ENCODE assay signal across 14 cellular contexts in genomic region chr2:105005170-105005569, GRCh38.
"Had no signal": no experiment of that assay in that cellular context is flagged by ENCODE, and none has a peak within 500 bp of the region (broad histone marks: within the 10 kb centered on the region; RNA-seq: fewer than 3 reads in every experiment).

No MANE protein-coding gene starts in this region.

- FAIRE-seq: colon, endothelial cell of umbilical vein had no signal

- H3K27ac ChIP-seq: gastrocnemius medialis, thoracic aorta had no signal

- H3K36me3 ChIP-seq: gastrocnemius medialis, thoracic aorta had no signal

- ATAC-seq: gastrocnemius medialis; stimulated activated naive CD8-positive, alpha-beta T cell treated with anti-CD3 and anti-CD28 coated beads, Interleukin-15, amount 100 ng/mL, for 72 hours had no signal

- H3K27me3 ChIP-seq: gastrocnemius medialis had no signal

- H3K27me3 Mint-ChIP-seq: activated naive CD4-positive, alpha-beta T cell treated with anti-CD3 and anti-CD28 coated beads, Interleukin-2, amount 10 ng/mL, durations not matched to agents 7 days and 5 days had no signal

- H3K4me3 Mint-ChIP-seq: activated naive CD4-positive, alpha-beta T cell treated with anti-CD3 and anti-CD28 coated beads, Interleukin-2, amount 10 ng/mL, durations not matched to agents 7 days and 5 days; nephron; stimulated activated naive CD8-positive, alpha-beta T cell treated with anti-CD3 and anti-CD28 coated beads, Interleukin-15, amount 100 ng/mL, for 72 hours had no signal

- H3K4me1 ChIP-seq: gastrocnemius medialis had no signal

- H3K9me3 ChIP-seq: gastrocnemius medialis had no signal

- H3K27ac Mint-ChIP-seq: activated naive CD4-positive, alpha-beta T cell treated with anti-CD3 and anti-CD28 coated beads, Interleukin-2, amount 10 ng/mL, durations not matched to agents 7 days and 5 days; activated T-helper 2 cell treated with anti-CD3 and anti-CD28 coated beads, Interferon-gamma antibody, Interleukin-2, Interleukin-4, amounts not matched to agents 10 μg/mL and 5 μg/mL and 100 μg/mL, durations not matched to agents 14 hours and 24 hours and 36 hours; nephron; stimulated activated naive CD8-positive, alpha-beta T cell treated with anti-CD3 and anti-CD28 coated beads, Interleukin-15, amount 100 ng/mL, for 72 hours had no signal

- H3K4me1 Mint-ChIP-seq: activated naive CD4-positive, alpha-beta T cell treated with anti-CD3 and anti-CD28 coated beads, Interleukin-2, amount 10 ng/mL, durations not matched to agents 7 days and 5 days; nephron; stimulated activated naive CD8-positive, alpha-beta T cell treated with anti-CD3 and anti-CD28 coated beads, Interleukin-15, amount 100 ng/mL, for 72 hours had no signal

- DNase-seq: activated CD4-positive, alpha-beta T cell treated with anti-CD3 and anti-CD28 coated beads, Interleukin-2, amount 50 U/mL, for 1 hour; activated naive CD4-positive, alpha-beta T cell treated with anti-CD3 and anti-CD28 coated beads, Interleukin-2, amount 10 ng/mL, durations not matched to agents 7 days and 5 days; activated T-cell treated with anti-CD3 and anti-CD28 coated beads for 4 hours; gastrocnemius medialis; hypothalamus; left colon; mesendoderm; stimulated activated CD4-positive, alpha-beta T cell treated with anti-CD3 and anti-CD28 coated beads, Interleukin-4, amount 100 ng/mL, for 24 hours; stimulated activated naive CD8-positive, alpha-beta T cell treated with anti-CD3 and anti-CD28 coated beads, Interleukin-15, amount 100 ng/mL, for 72 hours had no signal

- H3K36me3 Mint-ChIP-seq: activated naive CD4-positive, alpha-beta T cell treated with anti-CD3 and anti-CD28 coated beads, Interleukin-2, amount 10 ng/mL, durations not matched to agents 7 days and 5 days had no signal

- H3K4me3 ChIP-seq: gastrocnemius medialis, thoracic aorta had no signal
